In genomic region chr6:116426551-116426950, GRCh38 we compare ENCODE assay signal across 27 cellular contexts. TPM values are rescaled to one million over a fixed set of nuclear protein-coding genes. Genes with fewer than 3 reads are reported as not detected.
"Had no signal": no experiment of that assay in that cellular context is flagged by ENCODE, and none has a peak within 500 bp of the region (broad histone marks: within the 10 kb centered on the region; RNA-seq: fewer than 3 reads in every experiment).

No MANE protein-coding gene starts in this region.

- H3K27ac Mint-ChIP-seq: effector memory CD8-positive, alpha-beta T cell; immature natural killer cell; memory B cell; natural killer cell had no signal

- H3K4me3 ChIP-seq: coronary artery, esophagus muscularis mucosa, heart right ventricle, lower lobe of right lung, ovary, right lobe of liver, smooth muscle cell, stomach, thyroid gland, vagina had no signal

- H3K9me3 Mint-ChIP-seq: effector memory CD8-positive, alpha-beta T cell; immature natural killer cell; memory B cell; natural killer cell had no signal

- H3K4me3 Mint-ChIP-seq: effector memory CD8-positive, alpha-beta T cell; immature natural killer cell; memory B cell; natural killer cell had no signal

- H3K27me3 ChIP-seq: esophagus muscularis mucosa, heart right ventricle, ovary, right lobe of liver, stomach, thyroid gland, vagina had no signal

- H3K27me3 Mint-ChIP-seq: effector memory CD8-positive, alpha-beta T cell; memory B cell had no signal

- FAIRE-seq: endometrium had no signal

- H3K27ac ChIP-seq: coronary artery, esophagus muscularis mucosa, heart right ventricle, lower lobe of right lung, ovary, right lobe of liver, stomach, thyroid gland, vagina had no signal

- H3K4me1 ChIP-seq: lower lobe of right lung, right lobe of liver, thyroid gland had no signal

- ATAC-seq: effector memory CD8-positive, alpha-beta T cell; heart right ventricle; left ventricle myocardium superior; lower lobe of right lung; natural killer cell; right lobe of liver had no signal

- H3K4me1 Mint-ChIP-seq: immature natural killer cell, natural killer cell had no signal

- H3K36me3 Mint-ChIP-seq: immature natural killer cell, natural killer cell had no signal

- H3K4me2 ChIP-seq: smooth muscle cell had no signal

- H3K9me3 ChIP-seq: esophagus muscularis mucosa, heart right ventricle, lower lobe of right lung, ovary, right lobe of liver, stomach, thyroid gland, vagina had no signal

- DNase-seq: effector memory CD8-positive, alpha-beta T cell; foreskin melanocyte; glutamatergic neuron; heart right ventricle; hypothalamus; immature natural killer cell; islet precursor cell; left ventricle myocardium superior; lower lobe of right lung; natural killer cell; occipital lobe; ovary; right lobe of liver; stimulated activated CD4-positive, alpha-beta T cell treated with anti-CD3 and anti-CD28 coated beads, Interleukin-12 subunit alpha, Interleukin-12 subunit beta, amount 100 ng/mL, for 4 hours; stimulated activated CD4-positive, alpha-beta T cell treated with anti-CD3 and anti-CD28 coated beads, Interleukin-1b, Interleukin-23, amount 100 ng/mL, for 48 hours; stimulated activated CD4-positive, alpha-beta T cell treated with anti-CD3 and anti-CD28 coated beads, Interleukin-4, amount 100 ng/mL, for 1 hour; stimulated activated CD8-positive, alpha-beta memory T cell treated with anti-CD3 and anti-CD28 coated beads, Interleukin-4, amount 100 ng/mL, for 48 hours; stimulated activated naive CD4-positive, alpha-beta T cell treated with Interleukin-2 at 50 U/mL for 16 hours; stomach; thyroid gland; trophoblast cell had no signal

- H3K36me3 ChIP-seq: ovary, thyroid gland had no signal

RNA-seq across cellular contexts. Expression of gene CALHM6, which starts 34.6 kb away (rescaled TPM):
- total RNA-seq: vagina had no signal
